7 cellular contexts compared by ENCODE assay signal in the genomic region with DNA sequence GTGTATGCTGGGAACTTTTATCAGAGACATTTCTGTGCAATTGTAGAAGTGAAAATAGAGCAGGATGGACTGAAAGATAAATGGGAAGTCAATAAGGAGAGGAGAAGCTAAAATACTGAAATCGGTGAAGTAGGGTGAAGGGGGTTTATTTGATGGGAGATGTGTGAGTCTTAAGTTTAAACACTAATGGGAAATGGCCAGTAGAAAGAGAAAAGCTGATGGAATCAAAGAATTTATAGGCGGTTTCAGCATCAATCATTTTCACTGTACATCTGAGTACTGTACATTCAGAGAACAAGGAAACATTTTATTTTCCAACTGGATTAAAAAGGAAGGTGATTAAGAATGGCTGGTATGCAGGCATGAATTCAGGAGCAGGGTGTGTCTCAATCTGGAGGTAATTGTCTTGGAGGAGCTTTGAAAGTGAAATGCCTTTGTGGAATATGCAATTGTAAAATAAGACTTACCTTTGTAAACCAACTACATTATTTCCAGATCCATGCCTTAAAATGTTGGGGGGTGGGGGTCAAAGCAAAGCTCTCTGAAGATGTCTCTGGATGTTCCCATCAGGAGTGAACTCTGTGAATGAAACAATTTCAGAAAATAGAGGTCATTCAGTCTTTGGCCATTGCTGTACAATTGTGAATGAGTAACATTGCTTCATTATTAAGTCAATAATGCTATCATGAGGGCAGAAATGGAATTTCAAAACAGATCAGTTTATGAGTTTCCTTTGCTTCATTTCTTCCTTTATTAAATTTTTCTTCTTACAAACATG.
DNase-seq lines count a peak whose midpoint lies in the region; ATAC-seq, FAIRE-seq and TF ChIP-seq lines count a peak whose summit lies in the region.
"Not testable (repeated sequence)": the region's sequence is repeated elsewhere in the genome, so short reads cannot be mapped to it uniquely, and the experiment has no call there.

No MANE protein-coding gene starts in this region.

- not testable (repeated sequence) for H3K4me1 Mint-ChIP-seq in Calu3 (ENCODE audit: low read depth, unreplicated experiment)

- H3K36me3 Mint-ChIP-seq in Calu3 (ENCODE audit: insufficient read depth, unreplicated experiment): not testable (repeated sequence)

- H3K36me3 ChIP-seq in RWPE2 (ENCODE audit: low read depth); bronchial epithelial cell (ENCODE audit: control insufficient read depth, insufficient read depth, low read length); left lung: not testable (repeated sequence)

- not testable (repeated sequence) for H3K9me3 Mint-ChIP-seq in Calu3 (ENCODE audit: low read depth, unreplicated experiment)

- not testable (repeated sequence) for H3K27me3 Mint-ChIP-seq in Calu3 (ENCODE audit: unreplicated experiment)

- not testable (repeated sequence) for BruUV-seq in Calu3 (replicated peaks; lab: Mats Ljungman, UMichigan)

- peak overlapping the region; percentile 78 for H3K27ac Mint-ChIP-seq in Calu3 (ENCODE audit: unreplicated experiment)

- intact Hi-C loops in Calu3 (cut with micrococcal nuclease; ENCODE audit: unreplicated experiment); left lung (cut with DNase I): not testable (repeated sequence)

- H3K27me3 ChIP-seq in RWPE2 (ENCODE audit: insufficient read depth, poor library complexity, severe bottlenecking); bronchial epithelial cell (ENCODE audit: control insufficient read depth, insufficient read depth, low read length); foreskin keratinocyte; left lung: not testable (repeated sequence)

- FAIRE-seq in bronchial epithelial cell (lab: Jason Lieb, UNC): not testable (repeated sequence)

- peak; percentile 94 for ATAC-seq in RWPE2 (ENCODE audit: low read depth)
- ATAC-seq in foreskin keratinocyte: peak; percentile 71
- peak; percentile 63 for ATAC-seq in left lung

- DNase-seq in Calu3; RWPE2 (ENCODE audit: low spot score); epithelial cell of prostate (ENCODE audit: low read depth, low spot score); left lung: not testable (repeated sequence)
- DNase-seq in LoVo (ENCODE audit: low spot score) (peak; percentile 35), bronchial epithelial cell (ENCODE audit: low read depth) (peak; percentile 66), foreskin keratinocyte (peak; percentile 46 to 64)

- H3K4me3 ChIP-seq in RWPE2 (ENCODE audit: severe bottlenecking); bronchial epithelial cell (ENCODE audit: low read depth, low read length); left lung: not testable (repeated sequence)

- H3K27ac ChIP-seq in RWPE2 (ENCODE audit: poor library complexity, severe bottlenecking) (peak overlapping the region; percentile 99), epithelial cell of prostate (peak overlapping the region; percentile 73)
- H3K27ac ChIP-seq in foreskin keratinocyte, left lung: not testable (repeated sequence)

- H3K9me3 ChIP-seq in RWPE2 (ENCODE audit: severe bottlenecking); left lung: not testable (repeated sequence)

- CTCF ChIA-PET in Calu3 (lab: Charles Lee): not testable (repeated sequence)

- TF ChIP-seq CTCF in Calu3 (IDR thresholded peaks at IDR 0.05; ENCODE audit: unreplicated experiment); RWPE2 (IDR thresholded peaks at IDR 0.05; ENCODE audit: poor library complexity, severe bottlenecking); bronchial epithelial cell (IDR thresholded peaks at IDR 0.05; ENCODE audit: insufficient read depth, low read length, severe bottlenecking); foreskin keratinocyte (conservative IDR thresholded peaks at IDR 0.05); left lung (IDR thresholded peaks at IDR 0.05): not testable (repeated sequence)

- H3K4me3 Mint-ChIP-seq in Calu3 (ENCODE audit: low read depth, unreplicated experiment): peak overlapping the region; percentile 15

- peaks cover 36% of the 10 kb centered on the region for H3K4me1 ChIP-seq in RWPE2 (ENCODE audit: insufficient read depth, poor library complexity, severe bottlenecking)
- H3K4me1 ChIP-seq in foreskin keratinocyte: peaks cover 16% of the 10 kb centered on the region
- not testable (repeated sequence) for H3K4me1 ChIP-seq in left lung
